Comparison of ENCODE assay signal across 2 cellular contexts in the genomic region with DNA sequence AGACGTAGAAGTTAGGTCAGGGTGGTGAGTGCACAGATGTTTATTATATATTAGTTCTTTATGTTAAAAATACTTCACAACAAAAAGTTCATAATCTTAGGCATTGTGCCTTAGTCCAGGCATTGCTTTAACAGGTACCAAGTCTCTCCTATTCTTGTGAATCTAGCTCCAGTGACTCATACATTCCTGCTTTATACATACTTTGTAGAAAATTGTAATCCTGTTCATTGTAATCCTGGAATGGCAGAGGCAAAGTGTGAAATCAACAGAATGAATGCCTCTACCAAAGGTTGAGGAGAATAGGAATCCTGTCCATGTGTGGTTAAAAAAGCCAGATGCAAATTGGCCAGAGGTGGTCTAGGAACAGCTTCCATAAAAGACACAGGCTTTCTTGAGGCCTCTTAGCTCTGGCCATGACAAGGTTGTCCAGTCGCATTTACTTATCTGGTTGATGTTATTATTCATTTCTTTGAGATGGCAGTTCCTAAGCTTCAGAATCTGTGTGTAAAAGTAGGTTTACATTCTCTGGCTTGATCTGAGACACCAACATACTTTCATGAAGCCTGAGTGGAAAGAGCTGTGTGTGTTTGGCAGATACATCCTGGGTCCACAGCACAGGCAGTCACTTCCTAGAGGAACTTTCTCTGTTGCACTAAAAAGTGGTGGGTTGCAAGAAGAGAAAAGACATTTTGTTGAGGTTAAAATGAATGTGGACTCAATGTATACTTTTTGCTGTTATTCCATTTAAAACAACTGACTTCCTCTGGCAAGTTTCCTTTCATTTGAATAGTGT.
TF ChIP-seq lines count a peak whose summit lies in the region.

No MANE protein-coding gene starts in this region.

TF ChIP-seq in endothelial cell of umbilical vein, 7 proteins besides CTCF, POLR2A, EP300 and RAD21:
- TF ChIP-seq JUN (IDR thresholded peaks at IDR 0.05; ENCODE audit: borderline replicate concordance, insufficient read depth, insufficient read length, low read depth) (peak; percentile 26), GATA2 (IDR thresholded peaks at IDR 0.05; ENCODE audit: insufficient read depth, insufficient read length, low read depth, low read length) (no peak), MYC (IDR thresholded peaks at IDR 0.05; ENCODE audit: low read depth, low read length) (no peak), FOS (IDR thresholded peaks at IDR 0.05; ENCODE audit: borderline replicate concordance, insufficient read depth, low read length) (peak; percentile 42)
- TF ChIP-seq, protein P1, sequence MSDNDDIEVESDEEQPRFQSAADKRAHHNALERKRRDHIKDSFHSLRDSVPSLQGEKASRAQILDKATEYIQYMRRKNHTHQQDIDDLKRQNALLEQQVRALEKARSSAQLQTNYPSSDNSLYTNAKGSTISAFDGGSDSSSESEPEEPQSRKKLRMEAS (IDR thresholded peaks at IDR 0.05; ENCODE audit: insufficient read depth, insufficient read length) = no peak

TF ChIP-seq in GM23338, 12 proteins besides CTCF, POLR2A, EP300 and RAD21:
- TF ChIP-seq ZNF331 (CRISPR knock-in tag; IDR thresholded peaks at IDR 0.05; ENCODE audit: low read depth) (no peak), JUNB (IDR thresholded peaks at IDR 0.05; ENCODE audit: unreplicated experiment) (no peak), ZNF114 (CRISPR knock-in tag; IDR thresholded peaks at IDR 0.05) (no peak), EZH2 (IDR thresholded peaks at IDR 0.05; ENCODE audit: low read depth, unreplicated experiment) (no peak), NANOG (IDR thresholded peaks at IDR 0.05; ENCODE audit: borderline replicate concordance) (no peak), POLR2AphosphoS5 (IDR thresholded peaks at IDR 0.05; ENCODE audit: low read depth) (no peak), STAT1 (IDR thresholded peaks at IDR 0.05; ENCODE audit: unreplicated experiment) (no peak), EZH2phosphoT487 (IDR thresholded peaks at IDR 0.05; ENCODE audit: unreplicated experiment) (no peak)
- TF ChIP-seq, protein P2, sequence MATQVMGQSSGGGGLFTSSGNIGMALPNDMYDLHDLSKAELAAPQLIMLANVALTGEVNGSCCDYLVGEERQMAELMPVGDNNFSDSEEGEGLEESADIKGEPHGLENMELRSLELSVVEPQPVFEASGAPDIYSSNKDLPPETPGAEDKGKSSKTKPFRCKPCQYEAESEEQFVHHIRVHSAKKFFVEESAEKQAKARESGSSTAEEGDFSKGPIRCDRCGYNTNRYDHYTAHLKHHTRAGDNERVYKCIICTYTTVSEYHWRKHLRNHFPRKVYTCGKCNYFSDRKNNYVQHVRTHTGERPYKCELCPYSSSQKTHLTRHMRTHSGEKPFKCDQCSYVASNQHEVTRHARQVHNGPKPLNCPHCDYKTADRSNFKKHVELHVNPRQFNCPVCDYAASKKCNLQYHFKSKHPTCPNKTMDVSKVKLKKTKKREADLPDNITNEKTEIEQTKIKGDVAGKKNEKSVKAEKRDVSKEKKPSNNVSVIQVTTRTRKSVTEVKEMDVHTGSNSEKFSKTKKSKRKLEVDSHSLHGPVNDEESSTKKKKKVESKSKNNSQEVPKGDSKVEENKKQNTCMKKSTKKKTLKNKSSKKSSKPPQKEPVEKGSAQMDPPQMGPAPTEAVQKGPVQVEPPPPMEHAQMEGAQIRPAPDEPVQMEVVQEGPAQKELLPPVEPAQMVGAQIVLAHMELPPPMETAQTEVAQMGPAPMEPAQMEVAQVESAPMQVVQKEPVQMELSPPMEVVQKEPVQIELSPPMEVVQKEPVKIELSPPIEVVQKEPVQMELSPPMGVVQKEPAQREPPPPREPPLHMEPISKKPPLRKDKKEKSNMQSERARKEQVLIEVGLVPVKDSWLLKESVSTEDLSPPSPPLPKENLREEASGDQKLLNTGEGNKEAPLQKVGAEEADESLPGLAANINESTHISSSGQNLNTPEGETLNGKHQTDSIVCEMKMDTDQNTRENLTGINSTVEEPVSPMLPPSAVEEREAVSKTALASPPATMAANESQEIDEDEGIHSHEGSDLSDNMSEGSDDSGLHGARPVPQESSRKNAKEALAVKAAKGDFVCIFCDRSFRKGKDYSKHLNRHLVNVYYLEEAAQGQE (IDR thresholded peaks at IDR 0.05; ENCODE audit: unreplicated experiment) = no peak
- TF ChIP-seq, protein P3, sequence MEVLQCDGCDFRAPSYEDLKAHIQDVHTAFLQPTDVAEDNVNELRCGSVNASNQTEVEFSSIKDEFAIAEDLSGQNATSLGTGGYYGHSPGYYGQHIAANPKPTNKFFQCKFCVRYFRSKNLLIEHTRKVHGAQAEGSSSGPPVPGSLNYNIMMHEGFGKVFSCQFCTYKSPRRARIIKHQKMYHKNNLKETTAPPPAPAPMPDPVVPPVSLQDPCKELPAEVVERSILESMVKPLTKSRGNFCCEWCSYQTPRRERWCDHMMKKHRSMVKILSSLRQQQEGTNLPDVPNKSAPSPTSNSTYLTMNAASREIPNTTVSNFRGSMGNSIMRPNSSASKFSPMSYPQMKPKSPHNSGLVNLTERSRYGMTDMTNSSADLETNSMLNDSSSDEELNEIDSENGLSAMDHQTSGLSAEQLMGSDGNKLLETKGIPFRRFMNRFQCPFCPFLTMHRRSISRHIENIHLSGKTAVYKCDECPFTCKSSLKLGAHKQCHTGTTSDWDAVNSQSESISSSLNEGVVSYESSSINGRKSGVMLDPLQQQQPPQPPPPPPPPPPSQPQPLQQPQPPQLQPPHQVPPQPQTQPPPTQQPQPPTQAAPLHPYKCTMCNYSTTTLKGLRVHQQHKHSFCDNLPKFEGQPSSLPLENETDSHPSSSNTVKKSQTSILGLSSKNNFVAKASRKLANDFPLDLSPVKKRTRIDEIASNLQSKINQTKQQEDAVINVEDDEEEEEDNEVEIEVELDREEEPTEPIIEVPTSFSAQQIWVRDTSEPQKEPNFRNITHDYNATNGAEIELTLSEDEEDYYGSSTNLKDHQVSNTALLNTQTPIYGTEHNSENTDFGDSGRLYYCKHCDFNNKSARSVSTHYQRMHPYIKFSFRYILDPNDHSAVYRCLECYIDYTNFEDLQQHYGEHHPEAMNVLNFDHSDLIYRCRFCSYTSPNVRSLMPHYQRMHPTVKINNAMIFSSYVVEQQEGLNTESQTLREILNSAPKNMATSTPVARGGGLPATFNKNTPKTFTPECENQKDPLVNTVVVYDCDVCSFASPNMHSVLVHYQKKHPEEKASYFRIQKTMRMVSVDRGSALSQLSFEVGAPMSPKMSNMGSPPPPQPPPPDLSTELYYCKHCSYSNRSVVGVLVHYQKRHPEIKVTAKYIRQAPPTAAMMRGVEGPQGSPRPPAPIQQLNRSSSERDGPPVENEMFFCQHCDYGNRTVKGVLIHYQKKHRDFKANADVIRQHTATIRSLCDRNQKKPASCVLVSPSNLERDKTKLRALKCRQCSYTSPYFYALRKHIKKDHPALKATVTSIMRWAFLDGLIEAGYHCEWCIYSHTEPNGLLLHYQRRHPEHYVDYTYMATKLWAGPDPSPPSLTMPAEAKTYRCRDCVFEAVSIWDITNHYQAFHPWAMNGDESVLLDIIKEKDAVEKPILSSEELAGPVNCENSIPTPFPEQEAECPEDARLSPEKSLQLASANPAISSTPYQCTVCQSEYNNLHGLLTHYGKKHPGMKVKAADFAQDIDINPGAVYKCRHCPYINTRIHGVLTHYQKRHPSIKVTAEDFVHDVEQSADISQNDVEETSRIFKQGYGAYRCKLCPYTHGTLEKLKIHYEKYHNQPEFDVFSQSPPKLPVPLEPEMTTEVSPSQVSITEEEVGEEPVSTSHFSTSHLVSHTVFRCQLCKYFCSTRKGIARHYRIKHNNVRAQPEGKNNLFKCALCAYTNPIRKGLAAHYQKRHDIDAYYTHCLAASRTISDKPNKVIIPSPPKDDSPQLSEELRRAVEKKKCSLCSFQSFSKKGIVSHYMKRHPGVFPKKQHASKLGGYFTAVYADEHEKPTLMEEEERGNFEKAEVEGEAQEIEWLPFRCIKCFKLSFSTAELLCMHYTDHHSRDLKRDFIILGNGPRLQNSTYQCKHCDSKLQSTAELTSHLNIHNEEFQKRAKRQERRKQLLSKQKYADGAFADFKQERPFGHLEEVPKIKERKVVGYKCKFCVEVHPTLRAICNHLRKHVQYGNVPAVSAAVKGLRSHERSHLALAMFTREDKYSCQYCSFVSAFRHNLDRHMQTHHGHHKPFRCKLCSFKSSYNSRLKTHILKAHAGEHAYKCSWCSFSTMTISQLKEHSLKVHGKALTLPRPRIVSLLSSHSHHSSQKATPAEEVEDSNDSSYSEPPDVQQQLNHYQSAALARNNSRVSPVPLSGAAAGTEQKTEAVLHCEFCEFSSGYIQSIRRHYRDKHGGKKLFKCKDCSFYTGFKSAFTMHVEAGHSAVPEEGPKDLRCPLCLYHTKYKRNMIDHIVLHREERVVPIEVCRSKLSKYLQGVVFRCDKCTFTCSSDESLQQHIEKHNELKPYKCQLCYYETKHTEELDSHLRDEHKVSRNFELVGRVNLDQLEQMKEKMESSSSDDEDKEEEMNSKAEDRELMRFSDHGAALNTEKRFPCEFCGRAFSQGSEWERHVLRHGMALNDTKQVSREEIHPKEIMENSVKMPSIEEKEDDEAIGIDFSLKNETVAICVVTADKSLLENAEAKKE (CRISPR knock-in tag; IDR thresholded peaks at IDR 0.05) = no peak
- TF ChIP-seq, protein P4, sequence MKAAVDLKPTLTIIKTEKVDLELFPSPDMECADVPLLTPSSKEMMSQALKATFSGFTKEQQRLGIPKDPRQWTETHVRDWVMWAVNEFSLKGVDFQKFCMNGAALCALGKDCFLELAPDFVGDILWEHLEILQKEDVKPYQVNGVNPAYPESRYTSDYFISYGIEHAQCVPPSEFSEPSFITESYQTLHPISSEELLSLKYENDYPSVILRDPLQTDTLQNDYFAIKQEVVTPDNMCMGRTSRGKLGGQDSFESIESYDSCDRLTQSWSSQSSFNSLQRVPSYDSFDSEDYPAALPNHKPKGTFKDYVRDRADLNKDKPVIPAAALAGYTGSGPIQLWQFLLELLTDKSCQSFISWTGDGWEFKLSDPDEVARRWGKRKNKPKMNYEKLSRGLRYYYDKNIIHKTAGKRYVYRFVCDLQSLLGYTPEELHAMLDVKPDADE (IDR thresholded peaks at IDR 0.05) = no peak
